In the genomic region with DNA sequence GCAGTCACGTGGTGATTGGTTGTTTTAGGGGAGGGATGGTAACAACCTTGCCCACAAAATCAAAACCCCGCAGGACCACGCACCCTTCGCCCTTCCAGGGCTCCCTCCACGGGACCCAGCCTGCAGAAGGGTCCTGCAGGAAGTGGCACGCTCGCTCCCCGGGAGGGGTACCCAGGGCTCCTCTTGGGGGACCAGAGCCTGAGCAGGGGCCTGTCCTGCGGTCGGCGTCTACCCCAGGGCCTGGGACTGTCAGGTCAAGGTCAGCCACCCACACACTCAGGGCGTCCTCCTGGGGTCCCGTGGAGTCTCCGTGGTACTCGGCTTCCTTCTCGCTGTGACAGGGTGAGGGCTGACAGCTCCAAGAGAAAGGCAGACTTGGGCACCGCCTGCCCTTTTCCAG, we compare ENCODE assay signal across 27 cellular contexts. TPM values are rescaled to one million over a fixed set of nuclear protein-coding genes. Genes with fewer than 3 reads are reported as not detected.
"Had no signal": no experiment of that assay in that cellular context is flagged by ENCODE, and none has a peak within 500 bp of the region (broad histone marks: within the 10 kb centered on the region; RNA-seq: fewer than 3 reads in every experiment).

No MANE protein-coding gene starts in this region.

- H3K27me3 ChIP-seq: MG63 had no signal

- H3K36me3 ChIP-seq: MG63 had no signal

- DNase-seq: Kasumi-1, MG63, MM.1S, MV-4-11, NCI-H1048, NCI-H1092, NCI-H1092 treated with DMSO at 0.1 percent for 48 hours, NCI-H1105, NCI-H1105 treated with DMSO at 0.1 percent for 48 hours, NCI-H1436, NCI-H1436 treated with DMSO at 0.1 percent for 48 hours, NCI-H187, NCI-H187 treated with DMSO at 0.1 percent for 48 hours, NCI-H1930, NCI-H2029, NCI-H2029 treated with DMSO at 0.1 percent for 48 hours, NCI-H2081, NCI-H2081 treated with DMSO at 0.1 percent for 48 hours, NCI-H2107, NCI-H2227 treated with DMSO at 0.1 percent for 48 hours, NCI-H226, NCI-H345, NCI-H446, NCI-H446 treated with DMSO at 0.1 percent for 48 hours, NCI-H510A, NCI-H510A treated with DMSO at 0.1 percent for 48 hours had no signal

- H3K4me3 ChIP-seq: MG63 had no signal

- H3K9me3 ChIP-seq: MG63 had no signal

RNA-seq across cellular contexts. Expression of a gene that starts 33.9 kb away (rescaled TPM):
- total RNA-seq: MCF 10A had no signal
